16 cellular contexts compared by ENCODE assay signal in genomic region chr11:122723106-122723505, GRCh38.
DNase-seq lines count a peak whose midpoint lies in the region; ATAC-seq and TF ChIP-seq lines count a peak whose summit lies in the region.
"Had no signal": no experiment of that assay in that cellular context is flagged by ENCODE, and none has a peak within 500 bp of the region (broad histone marks: within the 10 kb centered on the region; RNA-seq: fewer than 3 reads in every experiment).

No MANE protein-coding gene starts in this region.

- no peaks in the 10 kb centered on the region for H3K27me3 ChIP-seq in CD4-positive, CD25-positive, alpha-beta regulatory T cell (ENCODE audit: control insufficient read depth, insufficient read depth, low read length)
- H3K27me3 ChIP-seq: left lung had no signal

- 90 to 93% methylated on average over 4 of the region's 4 CpGs for WGBS in lower leg skin, 2 donors

- no peak overlapping the region for H3K27ac ChIP-seq in CD4-positive, CD25-positive, alpha-beta regulatory T cell (ENCODE audit: insufficient read depth, low read length, poor library complexity, severe bottlenecking)
- H3K27ac ChIP-seq: C4-2B, left lung, VCaP had no signal

- ATAC-seq in CD4-positive, CD25-positive, alpha-beta regulatory T cell (ENCODE audit: low read depth in 2 of 2): no peak
- ATAC-seq in natural killer cell treated with Interleukin-12 subunit alpha and Interleukin-12 subunit beta and Interleukin-15 and Interleukin-18, amount 100 ng/mL, for 72 hours: no peak
- no peak for ATAC-seq in GM21528 (IDR thresholded peaks at IDR 0.05; ENCODE audit: low FRiP score, unreplicated experiment)
- ATAC-seq in HG02840 (IDR thresholded peaks at IDR 0.05; ENCODE audit: low FRiP score, unreplicated experiment): no peak
- ATAC-seq: GM23338, left lung had no signal

- H3K4me1 Mint-ChIP-seq in CD4-positive, CD25-positive, alpha-beta regulatory T cell: peaks cover 33 to 93% (median 59%) of the 10 kb centered on the region in 4 donors
- peaks cover 86% of the 10 kb centered on the region for H3K4me1 Mint-ChIP-seq in activated naive CD8-positive, alpha-beta T cell (ENCODE audit: low read depth)
- peaks cover 55 to 63% of the 10 kb centered on the region in 2 donors for H3K4me1 Mint-ChIP-seq in natural killer cell treated with Interleukin-12 subunit alpha and Interleukin-12 subunit beta and Interleukin-15 and Interleukin-18, amount 100 ng/mL, for 72 hours (ENCODE audit: low read depth in 2 of 2)

- DNase-seq in CD4-positive, CD25-positive, alpha-beta regulatory T cell: no peak
- no peak for DNase-seq in HFF-Myc (ENCODE audit: extremely low read depth, low read depth)
- DNase-seq in natural killer cell treated with Interleukin-12 subunit alpha and Interleukin-12 subunit beta and Interleukin-15 and Interleukin-18, amount 100 ng/mL, for 72 hours (ENCODE audit: low spot score): no peak
- DNase-seq in NCI-H2196 (lab: John Stamatoyannopoulos, UW; ENCODE audit: unreplicated experiment): no peak
- DNase-seq in lower leg skin (ENCODE audit: low spot score in 2 of 2): no peak
- DNase-seq: activated CD8-positive, alpha-beta memory T cell treated with anti-CD3 and anti-CD28 coated beads, Interleukin-2, amount 50 U/mL, for 4 hours; central memory CD4-positive, alpha-beta T cell; left lung; NCI-H510A; OCI-M1 had no signal

- peaks cover 28% of the 10 kb centered on the region for H3K36me3 Mint-ChIP-seq in CD4-positive, CD25-positive, alpha-beta regulatory T cell
- peaks cover 11% of the 10 kb centered on the region for H3K36me3 Mint-ChIP-seq in activated naive CD8-positive, alpha-beta T cell
- no peaks in the 10 kb centered on the region for H3K36me3 Mint-ChIP-seq in natural killer cell treated with Interleukin-12 subunit alpha and Interleukin-12 subunit beta and Interleukin-15 and Interleukin-18, amount 100 ng/mL, for 72 hours

- intact Hi-C loops in lower leg skin (cut with DNase I; ENCODE audit: low total_unique reads): no loop called here

- H3K4me3 Mint-ChIP-seq in CD4-positive, CD25-positive, alpha-beta regulatory T cell: peak overlapping the region in 2 of 4 donors; percentile 35 to 64
- H3K4me3 Mint-ChIP-seq in activated naive CD8-positive, alpha-beta T cell: peak overlapping the region; percentile 68
- peak overlapping the region; percentile 30 for H3K4me3 Mint-ChIP-seq in natural killer cell treated with Interleukin-12 subunit alpha and Interleukin-12 subunit beta and Interleukin-15 and Interleukin-18, amount 100 ng/mL, for 72 hours
- H3K4me3 Mint-ChIP-seq: GM23338 had no signal

- H3K9me3 ChIP-seq in CD4-positive, CD25-positive, alpha-beta regulatory T cell (ENCODE audit: control insufficient read depth in 2 of 2, low read length in 2 of 2): no peaks in the 10 kb centered on the region
- H3K9me3 ChIP-seq: left lung had no signal

- peaks cover 54% of the 10 kb centered on the region for H3K4me1 ChIP-seq in CD4-positive, CD25-positive, alpha-beta regulatory T cell (ENCODE audit: control insufficient read depth, insufficient read depth, low read length, poor library complexity, severe bottlenecking)

- no peaks in the 10 kb centered on the region for H3K27me3 Mint-ChIP-seq in CD4-positive, CD25-positive, alpha-beta regulatory T cell
- no peaks in the 10 kb centered on the region for H3K27me3 Mint-ChIP-seq in activated naive CD8-positive, alpha-beta T cell
- peaks cover 0 to 16% of the 10 kb centered on the region in 2 donors for H3K27me3 Mint-ChIP-seq in natural killer cell treated with Interleukin-12 subunit alpha and Interleukin-12 subunit beta and Interleukin-15 and Interleukin-18, amount 100 ng/mL, for 72 hours

- no peak for TF ChIP-seq POLR2A in lower leg skin (IDR thresholded peaks at IDR 0.05)

- TF ChIP-seq CTCF in HFF-Myc (IDR thresholded peaks at IDR 0.05; ENCODE audit: low read depth, low read length, missing control alignments) (no peak), lower leg skin (IDR thresholded peaks at IDR 0.05) (no peak)

- H3K9me3 Mint-ChIP-seq in CD4-positive, CD25-positive, alpha-beta regulatory T cell: peaks cover 0 to 1% (median 0%) of the 10 kb centered on the region in 7 donors
- no peaks in the 10 kb centered on the region for H3K9me3 Mint-ChIP-seq in activated naive CD8-positive, alpha-beta T cell (ENCODE audit: low read depth)
- no peaks in the 10 kb centered on the region for H3K9me3 Mint-ChIP-seq in natural killer cell treated with Interleukin-12 subunit alpha and Interleukin-12 subunit beta and Interleukin-15 and Interleukin-18, amount 100 ng/mL, for 72 hours
- H3K9me3 Mint-ChIP-seq: GM23338 had no signal

- H3K27ac Mint-ChIP-seq in CD4-positive, CD25-positive, alpha-beta regulatory T cell: peak overlapping the region in 2 of 3 donors; percentile 3 to 75
- H3K27ac Mint-ChIP-seq in activated naive CD8-positive, alpha-beta T cell: peak overlapping the region; percentile 87
- H3K27ac Mint-ChIP-seq in natural killer cell treated with Interleukin-12 subunit alpha and Interleukin-12 subunit beta and Interleukin-15 and Interleukin-18, amount 100 ng/mL, for 72 hours: no peak overlapping the region
- H3K27ac Mint-ChIP-seq: GM23338 had no signal

- no peaks in the 10 kb centered on the region for H3K36me3 ChIP-seq in CD4-positive, CD25-positive, alpha-beta regulatory T cell (ENCODE audit: control insufficient read depth, insufficient read depth, low read length)
- H3K36me3 ChIP-seq: left lung had no signal

- H3K4me3 ChIP-seq in CD4-positive, CD25-positive, alpha-beta regulatory T cell (ENCODE audit: low read depth, low read length): no peak overlapping the region
- H3K4me3 ChIP-seq in HFF-Myc (replicated peaks; ENCODE audit: low read depth, low read length) (0 out of 2 replicates have a peak overlapping the region, but pooled peaks have one; percentile 3), lower leg skin (ENCODE audit: low read depth, poor library complexity, severe bottlenecking) (no peak overlapping the region)
- H3K4me3 ChIP-seq: GM23338, left lung had no signal

Comparison
In these comparisons a context has a peak if more than half of its experiments do, and no peak if none do; other contexts are left out.
1. H3K27ac Mint-ChIP-seq: peak in CD4-positive, CD25-positive, alpha-beta regulatory T cell (2 of 3) and activated naive CD8-positive, alpha-beta T cell (single experiment); none in natural killer cell treated with Interleukin-12 subunit alpha and Interleukin-12 subunit beta and Interleukin-15 and Interleukin-18, amount 100 ng/mL, for 72 hours (0 of 2).